Comparison of ENCODE assay signal across 17 cellular contexts in the genomic region with DNA sequence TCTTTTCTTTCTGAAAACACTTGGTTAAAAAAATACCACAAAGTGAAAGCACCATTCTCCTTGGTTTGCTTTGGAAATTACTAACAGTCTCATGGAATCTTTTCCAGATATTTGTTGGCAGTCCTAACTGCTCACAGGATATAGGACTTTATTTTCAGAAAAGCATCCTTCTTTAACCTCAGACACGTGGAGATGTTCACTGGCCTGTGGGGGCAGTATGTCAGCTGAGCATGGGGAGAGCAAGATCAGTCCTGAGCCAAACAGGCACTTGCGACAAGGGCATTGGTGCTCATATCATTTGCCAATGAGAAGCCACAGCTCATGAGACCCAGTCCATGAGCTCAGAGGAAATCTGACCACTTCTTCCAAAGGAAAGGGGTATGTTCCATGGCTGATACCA.
DNase-seq lines count a peak whose midpoint lies in the region; ATAC-seq and TF ChIP-seq lines count a peak whose summit lies in the region.
"Had no signal": no experiment of that assay in that cellular context is flagged by ENCODE, and none has a peak within 500 bp of the region (broad histone marks: within the 10 kb centered on the region; RNA-seq: fewer than 3 reads in every experiment).

No MANE protein-coding gene starts in this region.

- no peak overlapping the region for H3K4me2 ChIP-seq in IMR-90 (ENCODE audit: low read depth, low read length)

- H2AK9ac ChIP-seq in IMR-90 (replicated peaks; ENCODE audit: low read depth, low read length, poor library complexity), result no peak overlapping the region

- H4K91ac ChIP-seq in IMR-90 (ENCODE audit: insufficient read depth, low read depth, low read length), result no peak overlapping the region

- TF ChIP-seq POLR2A in IMR-90 (IDR thresholded peaks at IDR 0.05; ENCODE audit: low read depth, low read length), result no peak

- no peak overlapping the region for H3K4me3 ChIP-seq in IMR-90 (ENCODE audit: insufficient read depth, low read depth, low read length)
- H3K4me3 ChIP-seq: SK-N-MC had no signal

- no peak overlapping the region for H4K8ac ChIP-seq in IMR-90 (ENCODE audit: low read depth in 2 of 2, low read length in 2 of 2)

- CTCF ChIA-PET in IMR-90 (lab: Yijun Ruan, JAX), result no interaction called here
- CTCF ChIA-PET in GM10248 (lab: Yijun Ruan, JAX), result no interaction called here

- intact Hi-C loops in IMR-90 (cut with micrococcal nuclease), result no loop called here

- no TSS peak for BruUV-seq in IMR-90 (replicated peaks; lab: Mats Ljungman, UMichigan)

- H2BK15ac ChIP-seq in IMR-90 (ENCODE audit: low read depth, low read length), result no peak overlapping the region

- in situ Hi-C loops in IMR-90 (cut with MboI; ENCODE audit: low sequenced_read_pairs), result no loop called here

- no peak for TF ChIP-seq CTCF in IMR-90 (conservative IDR thresholded peaks at IDR 0.05; ENCODE audit: low read depth, low read length)
- TF ChIP-seq CTCF in GM10248 (IDR thresholded peaks at IDR 0.05; ENCODE audit: control extremely low read depth, extremely low read depth, low read depth, missing control alignments), result no peak

- POLR2A ChIA-PET in IMR-90 (lab: Charles Lee; ENCODE audit: unreplicated experiment), result no interaction called here
- POLR2A ChIA-PET in GM10248 (lab: Yijun Ruan, JAX), result no interaction called here

- no peak for ATAC-seq in IMR-90 (ENCODE audit: low read depth)
- no peak for ATAC-seq in HG03439 (IDR thresholded peaks at IDR 0.05; ENCODE audit: unreplicated experiment)

- no peak overlapping the region for H2AK5ac ChIP-seq in IMR-90 (ENCODE audit: low read depth, low read length)

- H3K27me3 ChIP-seq in IMR-90 (ENCODE audit: control insufficient read depth, insufficient read depth, low read length), result no peaks in the 10 kb centered on the region
- H3K27me3 ChIP-seq: neutrophil had no signal

- no peak overlapping the region for H3K14ac ChIP-seq in IMR-90 (replicated peaks; ENCODE audit: low read depth, low read length)

- H3K56ac ChIP-seq in IMR-90 (ENCODE audit: extremely low read depth, insufficient read depth, low read length), result no peak overlapping the region

- no peak for TF ChIP-seq RAD21 in IMR-90 (IDR thresholded peaks at IDR 0.05; ENCODE audit: low read length)

- H3K4me1 ChIP-seq in IMR-90 (ENCODE audit: control insufficient read depth, insufficient read depth, low read length), result no peaks in the 10 kb centered on the region

- no peak overlapping the region for H2BK120ac ChIP-seq in IMR-90 (ENCODE audit: low read depth, low read length)

- H3K79me1 ChIP-seq in IMR-90 (ENCODE audit: low read depth in 1 of 2, low read length in 2 of 2), result no peaks in the 10 kb centered on the region; a peak in 1 of 4 replicates

- no peak overlapping the region for H3K27ac ChIP-seq in IMR-90 (ENCODE audit: insufficient read depth, low read length)
- H3K27ac ChIP-seq: neutrophil, SK-N-MC had no signal

- no peaks in the 10 kb centered on the region; the same call in 1 of the 2 replicates for H3K36me3 ChIP-seq in IMR-90 (ENCODE audit: control insufficient read depth, insufficient read depth, low read length)

- H4K5ac ChIP-seq in IMR-90 (ENCODE audit: low read depth, low read length), result no peak overlapping the region

- no peak overlapping the region for H2BK20ac ChIP-seq in IMR-90 (ENCODE audit: low read depth, low read length)

- no peak overlapping the region for H3K18ac ChIP-seq in IMR-90 (ENCODE audit: low read depth, low read length)

- H2AFZ ChIP-seq in IMR-90 (replicated peaks; ENCODE audit: low read length, poor library complexity), result no peak overlapping the region

- no CpG with 5 or more reads among the region's 2 CpGs for WGBS in IMR-90 (ENCODE audit: extremely low coverage in 2 of 2, insufficient read length in 1 of 2), 2 experiments

- H2BK5ac ChIP-seq in IMR-90 (ENCODE audit: low read depth, low read length, poor library complexity, severe bottlenecking), result no peak overlapping the region

- H3K4ac ChIP-seq in IMR-90 (ENCODE audit: low read depth, low read length), result no peak overlapping the region

- no peaks in the 10 kb centered on the region for H4K20me1 ChIP-seq in IMR-90 (ENCODE audit: insufficient read depth, low read length)

- peak; percentile 2 for DNase-seq in EH (ENCODE audit: low read depth)
- DNase-seq in IMR-90, result peak; percentile 26
- DNase-seq in astrocyte of the hippocampus (ENCODE audit: low read depth, low spot score), result peak; percentile 65
- DNase-seq in myocyte (ENCODE audit: low read depth), result peak; percentile 8
- DNase-seq in OCI-M2 (lab: John Stamatoyannopoulos, UW; ENCODE audit: unreplicated experiment), result no peak
- DNase-seq in NCI-H345 treated with DMSO at 0.1 percent for 48 hours (lab: John Stamatoyannopoulos, UW; ENCODE audit: unreplicated experiment), result no peak
- DNase-seq in GM10248 (ENCODE audit: extremely low spot score), result no peak
- DNase-seq: activated CD4-positive, alpha-beta memory T cell treated with anti-CD3 and anti-CD28 coated beads, Interleukin-2, amount 10 ng/mL, durations not matched to agents 7 days and 5 days; C1 segment of cervical spinal cord; DMS153; immature natural killer cell; mesenchymal stem cell; stimulated activated CD4-positive, alpha-beta T cell treated with anti-CD3 and anti-CD28 coated beads, Interleukin-4, amount 100 ng/mL, for 1 hour; stimulated activated CD8-positive, alpha-beta memory T cell treated with anti-CD3 and anti-CD28 coated beads, Interleukin-4, amount 100 ng/mL, for 48 hours had no signal

- dilution Hi-C loops in IMR-90 (cut with HindIII; ENCODE audit: low sequenced_read_pairs, unreplicated experiment), result no loop called here

- H3K23ac ChIP-seq in IMR-90 (ENCODE audit: low read depth, low read length), result no peak overlapping the region

- H3K9me3 ChIP-seq in IMR-90 (ENCODE audit: control insufficient read depth, insufficient read depth, low read length), result no peaks in the 10 kb centered on the region
- H3K9me3 ChIP-seq: neutrophil had no signal

- peaks cover 8% of the 10 kb centered on the region for H3K9me1 ChIP-seq in IMR-90 (ENCODE audit: insufficient read depth, low read length)

- no peak overlapping the region for H3K9ac ChIP-seq in IMR-90 (ENCODE audit: low read depth, low read length)

TF ChIP-seq in IMR-90, 13 proteins besides CTCF, POLR2A, EP300 and RAD21:
- TF ChIP-seq MAZ (IDR thresholded peaks at IDR 0.05; ENCODE audit: borderline replicate concordance, low read depth, low read length) (no peak), SMC3 (IDR thresholded peaks at IDR 0.05; ENCODE audit: low read depth, low read length) (no peak), BHLHE40 (IDR thresholded peaks at IDR 0.05; ENCODE audit: low read depth, low read length) (no peak), RFX5 (IDR thresholded peaks at IDR 0.05; ENCODE audit: low read depth, low read length) (no peak), CEBPB (IDR thresholded peaks at IDR 0.05; ENCODE audit: low read depth, low read length) (no peak), FOS (IDR thresholded peaks at IDR 0.05; ENCODE audit: low read depth, low read length) (no peak), NFE2L2 (IDR thresholded peaks at IDR 0.05; ENCODE audit: low read depth, low read length) (no peak), RCOR1 (IDR thresholded peaks at IDR 0.05; ENCODE audit: insufficient replicate concordance, low read length) (no peak), MAFK (IDR thresholded peaks at IDR 0.05; ENCODE audit: low read depth, low read length) (no peak), CHD1 (IDR thresholded peaks at IDR 0.05; ENCODE audit: low read depth, low read length) (no peak)
- TF ChIP-seq, protein P1, sequence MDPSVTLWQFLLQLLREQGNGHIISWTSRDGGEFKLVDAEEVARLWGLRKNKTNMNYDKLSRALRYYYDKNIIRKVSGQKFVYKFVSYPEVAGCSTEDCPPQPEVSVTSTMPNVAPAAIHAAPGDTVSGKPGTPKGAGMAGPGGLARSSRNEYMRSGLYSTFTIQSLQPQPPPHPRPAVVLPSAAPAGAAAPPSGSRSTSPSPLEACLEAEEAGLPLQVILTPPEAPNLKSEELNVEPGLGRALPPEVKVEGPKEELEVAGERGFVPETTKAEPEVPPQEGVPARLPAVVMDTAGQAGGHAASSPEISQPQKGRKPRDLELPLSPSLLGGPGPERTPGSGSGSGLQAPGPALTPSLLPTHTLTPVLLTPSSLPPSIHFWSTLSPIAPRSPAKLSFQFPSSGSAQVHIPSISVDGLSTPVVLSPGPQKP (IDR thresholded peaks at IDR 0.05; ENCODE audit: borderline replicate concordance, low read depth, low read length), result no peak
- TF ChIP-seq, protein P2, sequence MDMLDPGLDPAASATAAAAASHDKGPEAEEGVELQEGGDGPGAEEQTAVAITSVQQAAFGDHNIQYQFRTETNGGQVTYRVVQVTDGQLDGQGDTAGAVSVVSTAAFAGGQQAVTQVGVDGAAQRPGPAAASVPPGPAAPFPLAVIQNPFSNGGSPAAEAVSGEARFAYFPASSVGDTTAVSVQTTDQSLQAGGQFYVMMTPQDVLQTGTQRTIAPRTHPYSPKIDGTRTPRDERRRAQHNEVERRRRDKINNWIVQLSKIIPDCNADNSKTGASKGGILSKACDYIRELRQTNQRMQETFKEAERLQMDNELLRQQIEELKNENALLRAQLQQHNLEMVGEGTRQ (IDR thresholded peaks at IDR 0.05; ENCODE audit: low read depth, low read length), result no peak
TF ChIP-seq in IMR-90: peak in this region for 0.

Comparison
In these comparisons a context has a peak if more than half of its experiments do, and no peak if none do; other contexts are left out.
1. DNase-seq: peak in EH (single experiment), IMR-90 (single experiment), astrocyte of the hippocampus (single experiment) and myocyte (single experiment); none in OCI-M2 (single experiment), NCI-H345 treated with DMSO at 0.1 percent for 48 hours (single experiment) and GM10248 (single experiment).